In the genomic region with DNA sequence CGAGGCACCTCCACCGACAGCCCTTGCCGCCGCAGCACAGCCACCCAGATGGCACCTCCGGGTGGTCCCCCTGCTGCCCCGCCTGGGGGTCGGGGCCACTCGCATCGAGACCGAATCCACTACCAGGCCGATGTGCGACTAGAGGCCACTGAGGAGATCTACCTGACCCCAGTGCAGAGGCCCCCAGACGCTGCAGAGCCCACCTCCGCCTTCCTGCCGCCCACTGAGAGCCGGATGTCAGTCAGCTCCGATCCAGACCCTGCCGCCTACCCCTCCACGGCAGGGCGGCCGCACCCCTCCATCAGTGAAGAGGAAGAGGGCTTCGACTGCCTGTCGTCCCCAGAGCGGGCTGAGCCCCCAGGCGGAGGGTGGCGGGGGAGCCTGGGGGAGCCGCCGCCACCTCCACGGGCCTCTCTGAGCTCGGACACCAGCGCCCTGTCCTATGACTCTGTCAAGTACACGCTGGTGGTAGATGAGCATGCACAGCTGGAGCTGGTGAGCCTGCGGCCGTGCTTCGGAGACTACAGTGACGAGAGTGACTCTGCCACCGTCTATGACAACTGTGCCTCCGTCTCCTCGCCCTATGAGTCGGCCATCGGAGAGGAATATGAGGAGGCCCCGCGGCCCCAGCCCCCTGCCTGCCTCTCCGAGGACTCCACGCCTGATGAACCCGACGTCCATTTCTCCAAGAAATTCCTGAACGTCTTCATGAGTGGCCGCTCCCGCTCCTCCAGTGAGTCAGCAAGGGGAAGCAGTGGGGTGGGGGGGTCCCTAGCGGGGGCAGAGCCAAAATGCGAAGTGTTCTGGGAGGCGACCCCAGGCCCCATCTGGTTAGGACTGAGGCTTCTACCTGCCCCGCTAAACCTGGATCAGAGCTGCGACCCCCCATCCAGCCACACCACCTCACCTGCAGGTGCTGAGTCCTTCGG, we compare ENCODE assay signal across 18 cellular contexts. TPM values are rescaled to one million over a fixed set of nuclear protein-coding genes. Genes with fewer than 3 reads are reported as not detected.
DNase-seq lines count a peak whose midpoint lies in the region; ATAC-seq, FAIRE-seq and TF ChIP-seq lines count a peak whose summit lies in the region.
"Had no signal": no experiment of that assay in that cellular context is flagged by ENCODE, and none has a peak within 500 bp of the region (broad histone marks: within the 10 kb centered on the region; RNA-seq: fewer than 3 reads in every experiment).

No MANE protein-coding gene starts in this region.

- H3K4me3 Mint-ChIP-seq in glutamatergic neuron (ENCODE audit: unreplicated experiment), result no peak overlapping the region
- H3K4me3 Mint-ChIP-seq: GM23338 had no signal

- H3K9me3 ChIP-seq in K562 (replicated peaks; ENCODE audit: control insufficient read depth, insufficient read depth, low read depth, low read length), result no peaks in the 10 kb centered on the region
- no peaks in the 10 kb centered on the region for H3K9me3 ChIP-seq in kidney (ENCODE audit: control insufficient read depth in 1 of 2, low read length in 2 of 2)
- H3K9me3 ChIP-seq: BE2C had no signal

- H3K4me2 ChIP-seq in K562 (ENCODE audit: insufficient read depth, low read length), result no peak overlapping the region
- H3K4me2 ChIP-seq: GM23338 had no signal

- H3K9me3 Mint-ChIP-seq in glutamatergic neuron (ENCODE audit: unreplicated experiment), result peaks cover 14% of the 10 kb centered on the region
- H3K9me3 Mint-ChIP-seq: CD4-positive, alpha-beta memory T cell; GM23338 had no signal

- TF ChIP-seq EP300 in K562 (IDR thresholded peaks at IDR 0.05; ENCODE audit: low read length), result no peak

- in situ Hi-C loops in K562 (cut with MboI), result no loop called here

- H3K36me3 ChIP-seq in H7 (replicated peaks; ENCODE audit: control insufficient read depth, insufficient read depth, low read length) (peaks cover 9% of the 10 kb centered on the region), K562 (ENCODE audit: control insufficient read depth, insufficient read depth, low read length) (no peaks in the 10 kb centered on the region), kidney (ENCODE audit: control insufficient read depth in 1 of 2, insufficient read depth in 2 of 2, low read length in 2 of 2) (peaks cover 0 to 3% of the 10 kb centered on the region in 2 donors)

- 0 out of 4 replicates have a peak overlapping the region, but pooled peaks of 1 of the 2 experiments have one; percentile 53 for H3K9ac ChIP-seq in K562 (ENCODE audit: insufficient read depth in 1 of 2, low read depth in 2 of 2, low read length in 2 of 2)
- H3K9ac ChIP-seq in kidney (ENCODE audit: low read length in 2 of 2), result no peak overlapping the region

- DNase-seq in H7 (peak; percentile 55), K562 (ENCODE audit: extremely low read depth in 1 of 4, low spot score in 3 of 4) (no peak), kidney (peak; percentile 67), substantia nigra (lab: John Stamatoyannopoulos, UW) (no peak), glomerular visceral epithelial cell (ENCODE audit: extremely low spot score) (no peak), glutamatergic neuron (no peak), GOT3 (lab: John Stamatoyannopoulos, UW) (no peak)
- DNase-seq: BE2C, DMS79, HCEC 1CT, IMR-90 had no signal

- TF ChIP-seq CTCF in K562 (IDR thresholded peaks at IDR 0.05 in 2 of 3, conservative IDR thresholded peaks at IDR 0.05 in 1 of 3; ENCODE audit: insufficient read depth in 2 of 3, low read depth in 1 of 3, low read length in 3 of 3) (no peak), kidney (IDR thresholded peaks at IDR 0.05; ENCODE audit: borderline replicate concordance, extremely low read depth, insufficient read depth) (no peak), glutamatergic neuron (IDR thresholded peaks at IDR 0.05; ENCODE audit: partially characterized antibody, unreplicated experiment) (no peak)

- no peaks in the 10 kb centered on the region for H3K79me2 ChIP-seq in K562 (ENCODE audit: control insufficient read depth, insufficient read depth, low read length)

- intact Hi-C loops in K562 (cut with micrococcal nuclease), result no loop called here
- intact Hi-C loops in kidney (cut with DNase I), result no loop called here

- 88% methylated on average over 42 of the region's 56 CpGs for WGBS in K562 (ENCODE audit: insufficient coverage, low coverage, missing lambda C conversion rate)

- H3K4me3 ChIP-seq in H7 (ENCODE audit: insufficient read depth, low read depth, low read length), result no peak overlapping the region
- no peak overlapping the region for H3K4me3 ChIP-seq in K562
- no peak overlapping the region for H3K4me3 ChIP-seq in kidney (ENCODE audit: low read length in 2 of 2)
- H3K4me3 ChIP-seq: GM12878, GM23338 had no signal

- no peak for TF ChIP-seq RAD21 in K562 (CRISPR knock-in tag; conservative IDR thresholded peaks at IDR 0.05 in 1 of 2, IDR thresholded peaks at IDR 0.05 in 1 of 2)

- H3K27ac ChIP-seq in K562 (ENCODE audit: extremely low read depth, low read depth, low read length) (no peak overlapping the region), kidney (ENCODE audit: low read depth in 2 of 2, low read length in 2 of 2) (no peak overlapping the region), substantia nigra (ENCODE audit: low read depth, low read length, poor library complexity, severe bottlenecking) (peak overlapping the region; percentile 100)

- no peak for ATAC-seq in K562
- ATAC-seq: GM12878, GM23338 had no signal

- no peaks in the 10 kb centered on the region for H3K36me3 Mint-ChIP-seq in glutamatergic neuron (ENCODE audit: unreplicated experiment)

- H3K27me3 Mint-ChIP-seq in glutamatergic neuron (ENCODE audit: unreplicated experiment), result peaks cover 21% of the 10 kb centered on the region

- POLR2A ChIA-PET in K562 (lab: Yijun Ruan, JAX), result interaction anchor here (1.1 kb wide), 1 partner anchor 10 kb away, joined by 6 read pairs; no protein-coding TSS in a partner anchor

- peaks cover 3% of the 10 kb centered on the region for H3K9me1 ChIP-seq in K562 (ENCODE audit: control insufficient read depth, insufficient read depth, low read length)

- H3K27ac Mint-ChIP-seq in glutamatergic neuron (ENCODE audit: unreplicated experiment), result no peak overlapping the region
- H3K27ac Mint-ChIP-seq: GM23338 had no signal

- FAIRE-seq in K562 (lab: Jason Lieb, UNC), result no peak
- no peak for FAIRE-seq in kidney (lab: Jason Lieb, UNC)
- FAIRE-seq: A204.1, GM12878, GM18507 had no signal

- H2AFZ ChIP-seq in K562 (ENCODE audit: low read depth, low read length), result no peak overlapping the region
- H2AFZ ChIP-seq: GM23338 had no signal

- CTCF ChIA-PET in K562 (lab: Yijun Ruan, JAX; ENCODE audit: low intra/inter-chr PET ratio), result no interaction called here

- H3K27me3 ChIP-seq in H7 (ENCODE audit: control insufficient read depth, insufficient read depth, low read length) (peaks cover 6% of the 10 kb centered on the region), K562 (ENCODE audit: control insufficient read depth in 2 of 2, insufficient read depth in 2 of 2, low read length in 2 of 2) (no peaks in the 10 kb centered on the region; a peak in 1 of 5 replicates)
- H3K27me3 ChIP-seq: BE2C had no signal

- BruUV-seq in K562 (replicated peaks; lab: Mats Ljungman, UMichigan), result no TSS peak

- no peak for TF ChIP-seq POLR2A in K562 (conservative IDR thresholded peaks at IDR 0.05)

- peaks cover 14 to 85% of the 10 kb centered on the region in 2 experiments for H3K4me1 ChIP-seq in K562 (replicated peaks in 1 of 2; ENCODE audit: control insufficient read depth in 2 of 2, insufficient read depth in 2 of 2, low read length in 2 of 2)
- H3K4me1 ChIP-seq in kidney (ENCODE audit: control insufficient read depth in 1 of 2, insufficient read depth in 1 of 2, low read depth in 1 of 2, low read length in 2 of 2), result peaks cover 4 to 13% of the 10 kb centered on the region in 2 donors

- H3K4me1 Mint-ChIP-seq in glutamatergic neuron (ENCODE audit: low read depth, unreplicated experiment), result peaks cover 29% of the 10 kb centered on the region

- 0 out of 2 replicates have a peak, but pooled peaks cover 7% of the 10 kb centered on the region for H4K20me1 ChIP-seq in K562 (replicated peaks; ENCODE audit: control insufficient read depth, insufficient read depth, low read length)

RNA-seq across cellular contexts. Expression of gene FREY1, which starts 4.4 kb away (rescaled TPM):
- total RNA-seq in H7 (2014; rRNA removed; shearing (Covaris generic)), result 0.35 and 2.3 TPM in 2 replicates
- 1.1 and 7.5 TPM in 2 replicates for total RNA-seq in K562 (2011; cell fraction: chromatin; rRNA removed; ENCODE audit: low replicate concordance)
- total RNA-seq in K562 (2011; cell fraction: nucleolus; rRNA removed), result 3.9 and 5.7 TPM in 2 replicates
- total RNA-seq in K562 (2011; cell fraction: nucleoplasm; rRNA removed), result 3.1 and 4.0 TPM in 2 replicates
- total RNA-seq in K562 (2014; rRNA removed) (1.5 TPM in 1 of 2 replicates, not detected in the other), K562 (2014; rRNA removed; fragmentation: Illumina TruSeq; extraction: Trizol) (not detected in 2 replicates), K562 (2015; rRNA removed; fragmentation: Illumina TruSeq; extraction: Trizol) (0.83 and 1.1 TPM in 2 replicates), K562 (2021) (0.76 and 1.1 TPM in 2 replicates), kidney (1.0 TPM), glutamatergic neuron (ENCODE audit: unreplicated experiment) (0.78 TPM)
- polyA plus RNA-seq in K562 (2011; rRNA removed) (0.28 TPM in 1 of 2 replicates, not detected in the other), K562 (2014; fragmentation: Illumina TruSeq; extraction: Trizol) (0.25 TPM in 1 of 2 replicates, not detected in the other), K562 (2014; fragmentation: Nextera tagmentation; extraction: Ambion mirVana) (not detected), K562 (2014; rRNA removed) (not detected in 2 replicates), kidney (ENCODE audit: insufficient read depth, low read depth, low replicate concordance) (0.99 TPM)
- polyA plus RNA-seq in K562 (2011; cell fraction: cytosol; rRNA removed), result 0.72 and 0.74 TPM in 2 replicates
- polyA plus RNA-seq in K562 (2011; cell fraction: nucleus; rRNA removed), result 1.00 and 1.8 TPM in 2 replicates
- polyA plus RNA-seq in K562 (2012), result 0.47 and 0.65 TPM in 2 replicates
- polyA minus RNA-seq in K562 (2011; rRNA and poly(A)+ RNA removed), result 0.66 TPM in 1 of 2 replicates, not detected in the other
- not detected in 2 replicates for polyA minus RNA-seq in K562 (2011; cell fraction: cytosol; rRNA and poly(A)+ RNA removed)
- 4.4 and 5.3 TPM in 2 replicates for polyA minus RNA-seq in K562 (2011; cell fraction: nucleus; rRNA and poly(A)+ RNA removed)
- total RNA-seq: IMR-90 had no signal
- polyA plus RNA-seq: AG04450; CD4-positive, alpha-beta memory T cell; GM23338 had no signal

RNA-seq across cellular contexts. Expression of gene PEX16, which starts 15.0 kb away (rescaled TPM):
- 39.9 and 43.7 TPM in 2 replicates for total RNA-seq in H7 (2014; rRNA removed; shearing (Covaris generic))
- total RNA-seq in K562 (2011; cell fraction: chromatin; rRNA removed; ENCODE audit: low replicate concordance), result 11.5 and 39.4 TPM in 2 replicates
- 47.2 and 58.2 TPM in 2 replicates for total RNA-seq in K562 (2011; cell fraction: nucleolus; rRNA removed)
- total RNA-seq in K562 (2011; cell fraction: nucleoplasm; rRNA removed), result 22.8 and 24.3 TPM in 2 replicates
- 43.9 and 48.4 TPM in 2 replicates for total RNA-seq in K562 (2014; rRNA removed)
- total RNA-seq in K562 (2014; rRNA removed; fragmentation: Illumina TruSeq; extraction: Trizol), result 6.0 and 8.9 TPM in 2 replicates
- 16.2 and 22.5 TPM in 2 replicates for total RNA-seq in K562 (2015; rRNA removed; fragmentation: Illumina TruSeq; extraction: Trizol)
- total RNA-seq in K562 (2021), result 33.7 and 37.3 TPM in 2 replicates
- 14.6 and 16.6 TPM in 2 replicates for polyA plus RNA-seq in K562 (2011; rRNA removed)
- polyA plus RNA-seq in K562 (2011; cell fraction: cytosol; rRNA removed), result 17.9 and 33.5 TPM in 2 replicates
- 42.7 and 61.1 TPM in 2 replicates for polyA plus RNA-seq in K562 (2011; cell fraction: nucleus; rRNA removed)
- polyA plus RNA-seq in K562 (2012), result 18.8 and 30.4 TPM in 2 replicates
- polyA plus RNA-seq in K562 (2014; fragmentation: Illumina TruSeq; extraction: Trizol), result 7.5 and 20.4 TPM in 2 replicates
- polyA plus RNA-seq in K562 (2014; fragmentation: Nextera tagmentation; extraction: Ambion mirVana), result 1 to 10 TPM; 1.5 to 3.9 TPM
- 30.8 and 38.3 TPM in 2 replicates for polyA plus RNA-seq in K562 (2014; rRNA removed)
- polyA minus RNA-seq in K562 (2011; rRNA and poly(A)+ RNA removed), result 7.6 and 8.4 TPM in 2 replicates
- polyA minus RNA-seq in K562 (2011; cell fraction: cytosol; rRNA and poly(A)+ RNA removed), result 15.4 and 23.8 TPM in 2 replicates
- polyA minus RNA-seq in K562 (2011; cell fraction: nucleus; rRNA and poly(A)+ RNA removed), result 24.3 and 25.0 TPM in 2 replicates
- 38.4 TPM for total RNA-seq in kidney
- 46.0 TPM for polyA plus RNA-seq in kidney (ENCODE audit: insufficient read depth, low read depth, low replicate concordance)
- total RNA-seq in glutamatergic neuron (ENCODE audit: unreplicated experiment), result 51.8 TPM

RNA-seq across cellular contexts. Expression of gene MAPK8IP1, which starts 17.3 kb away (rescaled TPM):
- 10.4 and 15.3 TPM in 2 replicates for total RNA-seq in H7 (2014; rRNA removed; shearing (Covaris generic))
- total RNA-seq in K562 (2011; cell fraction: chromatin; rRNA removed; ENCODE audit: low replicate concordance), result 1.4 and 6.4 TPM in 2 replicates
- total RNA-seq in K562 (2011; cell fraction: nucleolus; rRNA removed), result 4.3 and 4.5 TPM in 2 replicates
- 2.4 and 2.6 TPM in 2 replicates for total RNA-seq in K562 (2011; cell fraction: nucleoplasm; rRNA removed)
- total RNA-seq in K562 (2014; rRNA removed) (5.4 and 8.0 TPM in 2 replicates), K562 (2014; rRNA removed; fragmentation: Illumina TruSeq; extraction: Trizol) (0.89 and 1.5 TPM in 2 replicates), K562 (2015; rRNA removed; fragmentation: Illumina TruSeq; extraction: Trizol) (2.1 and 2.3 TPM in 2 replicates), K562 (2021) (6.6 and 6.9 TPM in 2 replicates), kidney (15.7 TPM), glutamatergic neuron (ENCODE audit: unreplicated experiment) (299 TPM)
- polyA plus RNA-seq in K562 (2011; rRNA removed) (2.5 and 3.9 TPM in 2 replicates), K562 (2014; fragmentation: Illumina TruSeq; extraction: Trizol) (2.9 and 4.0 TPM in 2 replicates), K562 (2014; fragmentation: Nextera tagmentation; extraction: Ambion mirVana) (under 1 TPM; 0.13 to 0.14 TPM), K562 (2014; rRNA removed) (4.3 and 4.9 TPM in 2 replicates), kidney (ENCODE audit: insufficient read depth, low read depth, low replicate concordance) (24.8 TPM)
- polyA plus RNA-seq in K562 (2011; cell fraction: cytosol; rRNA removed), result 4.4 and 9.8 TPM in 2 replicates
- 7.2 and 11.0 TPM in 2 replicates for polyA plus RNA-seq in K562 (2011; cell fraction: nucleus; rRNA removed)
- 3.3 and 3.7 TPM in 2 replicates for polyA plus RNA-seq in K562 (2012)
- 1.6 and 1.7 TPM in 2 replicates for polyA minus RNA-seq in K562 (2011; rRNA and poly(A)+ RNA removed)
- polyA minus RNA-seq in K562 (2011; cell fraction: cytosol; rRNA and poly(A)+ RNA removed), result 4.6 and 9.6 TPM in 2 replicates
- 1.5 and 1.7 TPM in 2 replicates for polyA minus RNA-seq in K562 (2011; cell fraction: nucleus; rRNA and poly(A)+ RNA removed)

RNA-seq across cellular contexts. Expression of gene LARGE2, which starts 19.7 kb away (rescaled TPM):
- total RNA-seq in H7 (2014; rRNA removed; shearing (Covaris generic)), result 36.6 and 38.6 TPM in 2 replicates
- total RNA-seq in K562 (2011; cell fraction: chromatin; rRNA removed; ENCODE audit: low replicate concordance), result 10.2 and 37.1 TPM in 2 replicates
- total RNA-seq in K562 (2011; cell fraction: nucleolus; rRNA removed), result 31.2 and 41.2 TPM in 2 replicates
- total RNA-seq in K562 (2011; cell fraction: nucleoplasm; rRNA removed), result 24.0 and 27.8 TPM in 2 replicates
- total RNA-seq in K562 (2014; rRNA removed), result 6.6 and 8.7 TPM in 2 replicates
- 1.7 and 2.5 TPM in 2 replicates for total RNA-seq in K562 (2014; rRNA removed; fragmentation: Illumina TruSeq; extraction: Trizol)
- total RNA-seq in K562 (2015; rRNA removed; fragmentation: Illumina TruSeq; extraction: Trizol), result 2.6 and 2.7 TPM in 2 replicates
- total RNA-seq in K562 (2021), result 12.6 and 14.1 TPM in 2 replicates
- polyA plus RNA-seq in K562 (2011; rRNA removed), result 7.2 and 12.7 TPM in 2 replicates
- 14.0 and 25.6 TPM in 2 replicates for polyA plus RNA-seq in K562 (2011; cell fraction: cytosol; rRNA removed)
- 41.1 and 66.6 TPM in 2 replicates for polyA plus RNA-seq in K562 (2011; cell fraction: nucleus; rRNA removed)
- 6.0 and 6.7 TPM in 2 replicates for polyA plus RNA-seq in K562 (2012)
- polyA plus RNA-seq in K562 (2014; fragmentation: Illumina TruSeq; extraction: Trizol), result 8.9 and 16.3 TPM in 2 replicates
- under 1 TPM; 0.56 to 0.80 TPM for polyA plus RNA-seq in K562 (2014; fragmentation: Nextera tagmentation; extraction: Ambion mirVana)
- 12.4 and 15.8 TPM in 2 replicates for polyA plus RNA-seq in K562 (2014; rRNA removed)
- polyA minus RNA-seq in K562 (2011; rRNA and poly(A)+ RNA removed), result 2.7 and 3.1 TPM in 2 replicates
- 4.4 and 4.6 TPM in 2 replicates for polyA minus RNA-seq in K562 (2011; cell fraction: cytosol; rRNA and poly(A)+ RNA removed)
- polyA minus RNA-seq in K562 (2011; cell fraction: nucleus; rRNA and poly(A)+ RNA removed), result 7.1 and 8.6 TPM in 2 replicates
- total RNA-seq in kidney, result 13.1 TPM
- polyA plus RNA-seq in kidney (ENCODE audit: insufficient read depth, low read depth, low replicate concordance), result 29.8 TPM
- 3.0 TPM for total RNA-seq in glutamatergic neuron (ENCODE audit: unreplicated experiment)
- total RNA-seq: G401, IMR-90 had no signal
- polyA plus RNA-seq: AG04450 had no signal

RNA-seq across cellular contexts. Expression of gene CRY2, which starts 55.4 kb away (rescaled TPM):
- 16.0 and 24.1 TPM in 2 replicates for total RNA-seq in H7 (2014; rRNA removed; shearing (Covaris generic))
- total RNA-seq in K562 (2011; cell fraction: chromatin; rRNA removed; ENCODE audit: low replicate concordance), result 74.3 and 112 TPM in 2 replicates
- 59.2 and 64.6 TPM in 2 replicates for total RNA-seq in K562 (2011; cell fraction: nucleolus; rRNA removed)
- 69.7 and 90.4 TPM in 2 replicates for total RNA-seq in K562 (2011; cell fraction: nucleoplasm; rRNA removed)
- total RNA-seq in K562 (2014; rRNA removed) (15.1 and 18.3 TPM in 2 replicates), K562 (2014; rRNA removed; fragmentation: Illumina TruSeq; extraction: Trizol) (8.5 and 10.4 TPM in 2 replicates), K562 (2015; rRNA removed; fragmentation: Illumina TruSeq; extraction: Trizol) (10.9 and 13.3 TPM in 2 replicates), K562 (2021) (23.9 and 24.0 TPM in 2 replicates), kidney (44.5 TPM), glutamatergic neuron (ENCODE audit: unreplicated experiment) (44.0 TPM)
- polyA plus RNA-seq in K562 (2011; rRNA removed) (15.8 and 21.7 TPM in 2 replicates), K562 (2014; fragmentation: Illumina TruSeq; extraction: Trizol) (14.5 and 14.8 TPM in 2 replicates), K562 (2014; fragmentation: Nextera tagmentation; extraction: Ambion mirVana) (1 to 10 TPM; 2.3 to 3.3 TPM), K562 (2014; rRNA removed) (13.5 and 17.1 TPM in 2 replicates), kidney (ENCODE audit: insufficient read depth, low read depth, low replicate concordance) (20.7 TPM)
- polyA plus RNA-seq in K562 (2011; cell fraction: cytosol; rRNA removed), result 16.3 and 16.9 TPM in 2 replicates
- polyA plus RNA-seq in K562 (2011; cell fraction: nucleus; rRNA removed), result 59.5 and 77.3 TPM in 2 replicates
- 10.6 and 11.5 TPM in 2 replicates for polyA plus RNA-seq in K562 (2012)
- polyA minus RNA-seq in K562 (2011; rRNA and poly(A)+ RNA removed), result 27.1 and 32.0 TPM in 2 replicates
- polyA minus RNA-seq in K562 (2011; cell fraction: cytosol; rRNA and poly(A)+ RNA removed), result 17.7 and 18.3 TPM in 2 replicates
- polyA minus RNA-seq in K562 (2011; cell fraction: nucleus; rRNA and poly(A)+ RNA removed), result 28.8 and 31.0 TPM in 2 replicates

Comparison
In these comparisons a context has a peak if more than half of its experiments do, and no peak if none do; other contexts are left out.
1. DNase-seq: peak in H7 (single experiment) and kidney (single experiment); none in K562 (0 of 4), substantia nigra (0 of 49), glomerular visceral epithelial cell (single experiment), glutamatergic neuron (single experiment) and GOT3 (single experiment).
2. RNA of gene MAPK8IP1, which starts 17.3 kb away (total RNA-seq): 299 TPM in glutamatergic neuron (single experiment); 15.7 TPM in kidney (single experiment), 10.4 to 15.3 TPM in H7 and 0.89 to 8.0 TPM in K562; every median in the first group is over 10 times any median in the second.